In genomic region chr1:4397196-4397595, GRCh38 we compare ENCODE assay signal across 20 cellular contexts.
A peak's percentile ranks its signal among the peaks of the same experiment; 100 is the strongest.
DNase-seq lines count a peak whose midpoint lies in the region; ATAC-seq and TF ChIP-seq lines count a peak whose summit lies in the region.
"Had no signal": no experiment of that assay in that cellular context is flagged by ENCODE, and none has a peak within 500 bp of the region (broad histone marks: within the 10 kb centered on the region; RNA-seq: fewer than 3 reads in every experiment).

No MANE protein-coding gene starts in this region.

- H3K27me3 ChIP-seq in A673 (replicated peaks; ENCODE audit: insufficient read depth, low read depth, low read length, poor library complexity): no peaks in the 10 kb centered on the region
- no peaks in the 10 kb centered on the region for H3K27me3 ChIP-seq in H9 (ENCODE audit: insufficient read depth, low read length)
- peaks cover 2% of the 10 kb centered on the region for H3K27me3 ChIP-seq in upper lobe of right lung

- no peak overlapping the region for H4K5ac ChIP-seq in H9 (ENCODE audit: insufficient read length, low read depth, low read length)

- POLR2A ChIA-PET in A673 (lab: Charles Lee; ENCODE audit: low non-redundant PET): no interaction called here
- POLR2A ChIA-PET in activated CD4-positive, alpha-beta memory T cell treated with anti-CD3 and anti-CD28 coated beads, Interleukin-2, amount 10 ng/mL, durations not matched to agents 7 days and 5 days (lab: Charles Lee): no interaction called here

- no peak for TF ChIP-seq CTCF in A673 (conservative IDR thresholded peaks at IDR 0.05; ENCODE audit: low read depth, low read length)
- TF ChIP-seq CTCF in H9 (conservative IDR thresholded peaks at IDR 0.05): no peak
- TF ChIP-seq CTCF in upper lobe of right lung (IDR thresholded peaks at IDR 0.05): no peak

- no peak overlapping the region for H2BK5ac ChIP-seq in H9 (ENCODE audit: insufficient read length, low read length)

- H3K27ac ChIP-seq in A673 (ENCODE audit: low read depth, low read length, poor library complexity, severe bottlenecking) (no peak overlapping the region), H9 (ENCODE audit: insufficient read length, low read depth, low read length) (no peak overlapping the region), upper lobe of right lung (no peak overlapping the region)
- H3K27ac ChIP-seq: esophagus muscularis mucosa, left ventricle myocardium inferior had no signal

- H2AFZ ChIP-seq in H9 (ENCODE audit: low read length): no peak overlapping the region

- peaks cover 19% of the 10 kb centered on the region for H3K27me3 Mint-ChIP-seq in H9 (ENCODE audit: low read depth)
- H3K27me3 Mint-ChIP-seq in activated CD4-positive, alpha-beta memory T cell treated with anti-CD3 and anti-CD28 coated beads, Interleukin-2, amount 10 ng/mL, durations not matched to agents 7 days and 5 days: no peaks in the 10 kb centered on the region
- H3K27me3 Mint-ChIP-seq: activated CD4-positive, alpha-beta T cell treated with anti-CD3 and anti-CD28 coated beads, Interleukin-2, amount 10 ng/mL, durations not matched to agents 24 days and 14 days had no signal

- ATAC-seq in upper lobe of right lung: no peak
- ATAC-seq: PC-3 had no signal

- no TSS peak for BruUV-seq in A673 (replicated peaks; lab: Mats Ljungman, UMichigan)

- no peaks in the 10 kb centered on the region for H3K79me1 ChIP-seq in H9 (ENCODE audit: insufficient read depth, low read depth, low read length, poor library complexity, severe bottlenecking)

- no peak overlapping the region for H2BK20ac ChIP-seq in H9 (ENCODE audit: low read depth, low read length, poor library complexity, severe bottlenecking)

- H3K36me3 ChIP-seq in A673 (ENCODE audit: insufficient read depth, low read length, poor library complexity, severe bottlenecking): no peaks in the 10 kb centered on the region
- no peaks in the 10 kb centered on the region for H3K36me3 ChIP-seq in upper lobe of right lung
- H3K36me3 ChIP-seq: esophagus muscularis mucosa, left ventricle myocardium inferior had no signal

- CTCF ChIA-PET in A673 (lab: Charles Lee): no interaction called here
- CTCF ChIA-PET in activated CD4-positive, alpha-beta memory T cell treated with anti-CD3 and anti-CD28 coated beads, Interleukin-2, amount 10 ng/mL, durations not matched to agents 7 days and 5 days (lab: Charles Lee): no interaction called here

- no peak overlapping the region for H2BK15ac ChIP-seq in H9 (ENCODE audit: low read depth, low read length)

- no peak overlapping the region for H2BK120ac ChIP-seq in H9 (ENCODE audit: low read depth, low read length, poor library complexity, severe bottlenecking)

- no peak overlapping the region for H3K9ac ChIP-seq in H9 (ENCODE audit: extremely low read depth, insufficient read length, low read length)

- H3K56ac ChIP-seq in H9 (ENCODE audit: insufficient read length, low read depth, low read length): no peak overlapping the region

- H3K23me2 ChIP-seq in H9 (ENCODE audit: insufficient read length, low read depth, low read length, poor library complexity, severe bottlenecking): no peaks in the 10 kb centered on the region

- H3K9me3 Mint-ChIP-seq in H9: peaks cover 19 to 27% of the 10 kb centered on the region in 2 experiments
- H3K9me3 Mint-ChIP-seq in activated CD4-positive, alpha-beta memory T cell treated with anti-CD3 and anti-CD28 coated beads, Interleukin-2, amount 10 ng/mL, durations not matched to agents 7 days and 5 days: peaks cover 2% of the 10 kb centered on the region

- H4K8ac ChIP-seq in H9 (replicated peaks; ENCODE audit: insufficient read length, low read depth, low read length): no peak overlapping the region

- no CpG with 5 or more reads among the region's 4 CpGs for WGBS in H9 (ENCODE audit: extremely low coverage, insufficient read length, low lambda C conversion rate)

- peak overlapping the region in 1 of 3 experiments; percentile 33; a peak in 1 of 7 replicates for H3K27ac Mint-ChIP-seq in H9
- H3K27ac Mint-ChIP-seq in activated CD4-positive, alpha-beta memory T cell treated with anti-CD3 and anti-CD28 coated beads, Interleukin-2, amount 10 ng/mL, durations not matched to agents 7 days and 5 days: no peak overlapping the region
- H3K27ac Mint-ChIP-seq: activated CD4-positive, alpha-beta T cell treated with anti-CD3 and anti-CD28 coated beads, Interleukin-2, amount 10 ng/mL, durations not matched to agents 24 days and 14 days had no signal

- no peaks in the 10 kb centered on the region for H3K79me2 ChIP-seq in H9 (ENCODE audit: insufficient read depth, low read length)

- H3K4me1 ChIP-seq in A673 (ENCODE audit: insufficient read depth, low read length, poor library complexity, severe bottlenecking) (no peaks in the 10 kb centered on the region), H9 (ENCODE audit: insufficient read depth, low read length) (no peaks in the 10 kb centered on the region), upper lobe of right lung (no peaks in the 10 kb centered on the region)
- H3K4me1 ChIP-seq: esophagus muscularis mucosa had no signal

- no peak overlapping the region for H4K91ac ChIP-seq in H9 (ENCODE audit: insufficient read length, low read depth, low read length)

- intact Hi-C loops in A673 (cut with micrococcal nuclease; ENCODE audit: unreplicated experiment): no loop called here
- intact Hi-C loops in head of caudate nucleus (cut with DNase I): no loop called here
- intact Hi-C loops in upper lobe of right lung (cut with DNase I): no loop called here

- H4K20me1 ChIP-seq in H9 (ENCODE audit: control insufficient read depth, insufficient read depth, insufficient read length): no peaks in the 10 kb centered on the region

- H3K9me3 ChIP-seq in A673 (ENCODE audit: low read depth, low read length, poor library complexity, severe bottlenecking): peaks cover 17% of the 10 kb centered on the region
- no peaks in the 10 kb centered on the region for H3K9me3 ChIP-seq in H9 (ENCODE audit: control insufficient read depth, low read depth, low read length)
- peaks cover 11% of the 10 kb centered on the region for H3K9me3 ChIP-seq in upper lobe of right lung

- DNase-seq in A673 (ENCODE audit: low spot score): peak; percentile 10
- DNase-seq in NCI-H1105 treated with DMSO at 0.1 percent for 48 hours (lab: John Stamatoyannopoulos, UW): peak; percentile 96
- peak; percentile 87 for DNase-seq in NCI-H345 treated with DMSO at 0.1 percent for 48 hours (lab: John Stamatoyannopoulos, UW; ENCODE audit: unreplicated experiment)
- DNase-seq in head of caudate nucleus: peak in 39 of 42 donors; percentile 7 to 79 (median 40)
- no peak for DNase-seq in H9
- DNase-seq in iPS-NIHi7 (ENCODE audit: extremely low spot score): no peak
- DNase-seq in activated CD4-positive, alpha-beta memory T cell treated with anti-CD3 and anti-CD28 coated beads, Interleukin-2, amount 10 ng/mL, durations not matched to agents 7 days and 5 days: no peak
- DNase-seq in upper lobe of right lung: no peak
- DNase-seq: activated CD4-positive, alpha-beta T cell treated with anti-CD3 and anti-CD28 coated beads, Interleukin-2, amount 10 ng/mL, durations not matched to agents 24 days and 14 days; activated CD8-positive, alpha-beta memory T cell treated with anti-CD3 and anti-CD28 coated beads, Interleukin-2, amount 50 U/mL, for 48 hours; activated gamma-delta T cell treated with Interleukin-2 at 50 U/mL for 16 hours; central memory CD4-positive, alpha-beta T cell; effector CD4-positive, alpha-beta T cell; Karpas-422; left ventricle myocardium inferior; NCI-H1048; NCI-H526; PC-3; T-helper 1 cell had no signal

- no peak overlapping the region for H3K4me3 Mint-ChIP-seq in H9
- no peak overlapping the region for H3K4me3 Mint-ChIP-seq in activated CD4-positive, alpha-beta memory T cell treated with anti-CD3 and anti-CD28 coated beads, Interleukin-2, amount 10 ng/mL, durations not matched to agents 7 days and 5 days
- H3K4me3 Mint-ChIP-seq: activated CD4-positive, alpha-beta T cell treated with anti-CD3 and anti-CD28 coated beads, Interleukin-2, amount 10 ng/mL, durations not matched to agents 24 days and 14 days had no signal

- no peak overlapping the region for H3K4me3 ChIP-seq in A673 (ENCODE audit: low read depth, low read length, poor library complexity, severe bottlenecking)
- no peak overlapping the region for H3K4me3 ChIP-seq in upper lobe of right lung
- H3K4me3 ChIP-seq: esophagus muscularis mucosa, left ventricle myocardium inferior had no signal

- no peak overlapping the region for H3K18ac ChIP-seq in H9 (ENCODE audit: insufficient read length, low read depth, low read length)

- H3K4me2 ChIP-seq in H9 (ENCODE audit: insufficient read depth, insufficient read length, low read length): no peak overlapping the region

- no peak overlapping the region for H3T11ph ChIP-seq in H9 (ENCODE audit: low read length)

- H3K4ac ChIP-seq in H9 (ENCODE audit: low read depth, low read length): no peak overlapping the region

- peaks cover 17 to 21% of the 10 kb centered on the region in 2 experiments for H3K4me1 Mint-ChIP-seq in H9
- no peaks in the 10 kb centered on the region for H3K4me1 Mint-ChIP-seq in activated CD4-positive, alpha-beta memory T cell treated with anti-CD3 and anti-CD28 coated beads, Interleukin-2, amount 10 ng/mL, durations not matched to agents 7 days and 5 days
- H3K4me1 Mint-ChIP-seq: activated CD4-positive, alpha-beta T cell treated with anti-CD3 and anti-CD28 coated beads, Interleukin-2, amount 10 ng/mL, durations not matched to agents 24 days and 14 days had no signal

- H3K23ac ChIP-seq in H9 (ENCODE audit: insufficient read length, low read depth, low read length): no peak overlapping the region

- no peak overlapping the region for H2AK5ac ChIP-seq in H9 (ENCODE audit: insufficient read length, low read length)

- H3K14ac ChIP-seq in H9 (ENCODE audit: insufficient read depth, low read length): no peak overlapping the region

- H2BK12ac ChIP-seq in H9 (ENCODE audit: insufficient read length, low read depth, low read length): no peak overlapping the region

- peaks cover 0 to 12% (median 1%) of the 10 kb centered on the region in 3 experiments; a peak in 3 of 7 replicates for H3K36me3 Mint-ChIP-seq in H9 (ENCODE audit: insufficient read depth in 1 of 3, low read depth in 3 of 3)
- no peaks in the 10 kb centered on the region for H3K36me3 Mint-ChIP-seq in activated CD4-positive, alpha-beta memory T cell treated with anti-CD3 and anti-CD28 coated beads, Interleukin-2, amount 10 ng/mL, durations not matched to agents 7 days and 5 days (ENCODE audit: low read depth)

Comparison
In these comparisons a context has a peak if more than half of its experiments do, and no peak if none do; other contexts are left out.
1. DNase-seq: peak in A673 (single experiment), NCI-H1105 treated with DMSO at 0.1 percent for 48 hours (single experiment), NCI-H345 treated with DMSO at 0.1 percent for 48 hours (single experiment) and head of caudate nucleus (39 of 42); none in H9 (single experiment), iPS-NIHi7 (single experiment), activated CD4-positive, alpha-beta memory T cell treated with anti-CD3 and anti-CD28 coated beads, Interleukin-2, amount 10 ng/mL, durations not matched to agents 7 days and 5 days (single experiment) and upper lobe of right lung (single experiment).